In the genomic region with DNA sequence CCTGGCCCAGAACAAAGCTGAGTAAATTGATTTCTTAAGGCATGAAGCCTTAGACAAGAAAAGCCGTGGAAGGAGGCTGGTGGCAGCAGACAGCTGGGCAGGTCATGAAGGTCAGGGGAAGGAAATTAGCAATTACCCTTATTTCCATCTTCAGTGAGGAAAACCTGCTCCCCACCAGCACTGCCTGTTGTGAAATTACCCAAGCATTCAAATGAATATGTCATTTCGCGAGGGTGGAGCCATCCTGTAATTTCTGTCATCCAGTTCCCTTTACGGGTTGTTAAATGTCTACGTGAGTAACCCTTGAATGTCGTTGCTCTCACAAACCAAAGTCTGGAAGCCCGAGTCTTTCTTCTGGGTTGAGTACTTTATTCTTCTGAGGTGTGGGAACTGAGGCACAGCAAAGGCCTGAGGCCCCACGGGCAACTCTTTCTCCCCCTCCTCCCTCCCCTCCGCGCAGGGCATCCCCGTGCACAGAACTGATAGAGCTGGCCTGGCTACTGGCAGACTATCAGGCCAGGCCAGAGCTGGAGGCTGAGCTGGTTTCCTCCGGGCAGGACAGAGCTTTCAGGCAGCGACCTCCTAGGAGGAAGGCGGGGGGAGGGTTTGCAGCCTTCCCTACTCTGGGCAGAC, we compare ENCODE assay signal across 8 cellular contexts. TPM values are rescaled to one million over a fixed set of nuclear protein-coding genes. Genes with fewer than 3 reads are reported as not detected.
DNase-seq lines count a peak whose midpoint lies in the region; ATAC-seq and TF ChIP-seq lines count a peak whose summit lies in the region.

No MANE protein-coding gene starts in this region.

- no peak for TF ChIP-seq POLR2A in prostate gland (IDR thresholded peaks at IDR 0.05)

- H3K4me2 ChIP-seq in OCI-LY1 (ENCODE audit: low read length) = peak overlapping the region; percentile 61

- H3K9me3 ChIP-seq in OCI-LY1 (ENCODE audit: low read length) (no peaks in the 10 kb centered on the region), ectodermal cell (ENCODE audit: control insufficient read depth, low read length) (no peaks in the 10 kb centered on the region), mononuclear cell (ENCODE audit: low read depth, low read length) (no peaks in the 10 kb centered on the region), prostate gland (no peaks in the 10 kb centered on the region)

- H3K9ac ChIP-seq in OCI-LY1 (ENCODE audit: low read length) = peak overlapping the region; percentile 27; the same call in 1 of the 2 replicates

- intact Hi-C loops in prostate gland (cut with DNase I) = loop anchor here (2.0 to 10.0 kb wide), 4 partner anchors 162 to 832 kb away; no protein-coding TSS in a partner anchor

- peak overlapping the region; percentile 52 for H3K4me3 ChIP-seq in OCI-LY1 (ENCODE audit: low read depth, low read length, poor library complexity, severe bottlenecking)
- H3K4me3 ChIP-seq in ectodermal cell (ENCODE audit: insufficient read depth, low read depth, low read length) = no peak overlapping the region
- H3K4me3 ChIP-seq in mononuclear cell (ENCODE audit: low read length) = peak overlapping the region; percentile 10
- H3K4me3 ChIP-seq in prostate gland = no peak overlapping the region

- H3K36me3 ChIP-seq in OCI-LY1 (ENCODE audit: insufficient read depth, low read length) (no peaks in the 10 kb centered on the region), ectodermal cell (ENCODE audit: control insufficient read depth, insufficient read depth, low read length) (no peaks in the 10 kb centered on the region), prostate gland (no peaks in the 10 kb centered on the region)

- H3K27ac ChIP-seq in OCI-LY1 (ENCODE audit: low read depth, low read length, poor library complexity, severe bottlenecking) (no peak overlapping the region), ectodermal cell (ENCODE audit: insufficient read depth, low read depth, low read length, poor library complexity, severe bottlenecking) (peak overlapping the region; percentile 1), prostate gland (no peak overlapping the region)

- H3K9me2 ChIP-seq in OCI-LY1 (ENCODE audit: low read depth, low read length) = no peaks in the 10 kb centered on the region

- H3K27me3 ChIP-seq in OCI-LY1 (ENCODE audit: insufficient read depth, low read length) = no peaks in the 10 kb centered on the region
- no peaks in the 10 kb centered on the region for H3K27me3 ChIP-seq in ectodermal cell (ENCODE audit: control insufficient read depth, insufficient read depth, low read length, poor library complexity, severe bottlenecking)
- no peaks in the 10 kb centered on the region for H3K27me3 ChIP-seq in mononuclear cell (ENCODE audit: insufficient read depth, low read length)
- no peaks in the 10 kb centered on the region for H3K27me3 ChIP-seq in prostate gland (replicated peaks; ENCODE audit: insufficient read depth)

- no peaks in the 10 kb centered on the region for H3K79me2 ChIP-seq in OCI-LY1 (ENCODE audit: insufficient read depth, low read length)

- DNase-seq in CD1c-positive myeloid dendritic cell (ENCODE audit: extremely low spot score) = peak; percentile 86
- no peak for DNase-seq in GOT3 (lab: John Stamatoyannopoulos, UW)
- DNase-seq in prostate gland (ENCODE audit: low spot score) = no peak
- DNase-seq in NCI-H510A treated with DMSO at 0.1 percent for 48 hours (lab: John Stamatoyannopoulos, UW) = no peak

- H3K4me1 ChIP-seq in OCI-LY1 (ENCODE audit: insufficient read depth, low read length, severe bottlenecking) = peaks cover 20% of the 10 kb centered on the region
- peaks cover 7% of the 10 kb centered on the region for H3K4me1 ChIP-seq in ectodermal cell (ENCODE audit: control insufficient read depth, insufficient read depth, low read length)
- H3K4me1 ChIP-seq in mononuclear cell (ENCODE audit: insufficient read depth, low read length) = peaks cover 49% of the 10 kb centered on the region
- H3K4me1 ChIP-seq in prostate gland (replicated peaks) = no peaks in the 10 kb centered on the region

- 36 to 40% methylated on average over 14 of the region's 14 CpGs for WGBS in ectodermal cell, 2 experiments
- WGBS in prostate gland = 43% methylated on average over 14 of the region's 14 CpGs

- peak overlapping the region; percentile 77 for H2AFZ ChIP-seq in OCI-LY1 (ENCODE audit: low read length)

- H4K20me1 ChIP-seq in OCI-LY1 (ENCODE audit: insufficient read depth, low read length) = no peaks in the 10 kb centered on the region

- ATAC-seq in GM21576 (IDR thresholded peaks at IDR 0.05; ENCODE audit: unreplicated experiment) = peak; percentile 8

- no peaks in the 10 kb centered on the region for H3F3A ChIP-seq in OCI-LY1 (ENCODE audit: insufficient read depth, low read length)

- TF ChIP-seq CTCF in OCI-LY1 (IDR thresholded peaks at IDR 0.05; ENCODE audit: low read length) (no peak), prostate gland (IDR thresholded peaks at IDR 0.05) (no peak)

RNA-seq across cellular contexts. Expression of a gene that starts 22.0 kb away (rescaled TPM):
- polyA plus RNA-seq in ectodermal cell (2013, experiment 1 of 4) = 31.8 TPM
- 33.1 TPM for polyA plus RNA-seq in ectodermal cell (2013, experiment 2 of 4)
- polyA plus RNA-seq in ectodermal cell (2013, experiment 3 of 4) = 29.8 TPM
- polyA plus RNA-seq in ectodermal cell (2013, experiment 4 of 4) = 31.7 TPM
- total RNA-seq in mononuclear cell (23.7 TPM), prostate gland (10 to 100 TPM; 44.8 to 74.3 TPM)

RNA-seq across cellular contexts. Expression of a gene that starts 29.7 kb away (rescaled TPM):
- 22.2 TPM for polyA plus RNA-seq in ectodermal cell (2013, experiment 1 of 4)
- polyA plus RNA-seq in ectodermal cell (2013, experiment 2 of 4) = 23.1 TPM
- polyA plus RNA-seq in ectodermal cell (2013, experiment 3 of 4) = 18.7 TPM
- 20.3 TPM for polyA plus RNA-seq in ectodermal cell (2013, experiment 4 of 4)
- total RNA-seq in mononuclear cell (27.7 TPM), prostate gland (10 to 100 TPM; 18.9 to 29.3 TPM)

Comparison
In these comparisons a context has a peak if more than half of its experiments do, and no peak if none do; other contexts are left out.
1. H3K4me3 ChIP-seq: peak in OCI-LY1 (single experiment) and mononuclear cell (single experiment); none in ectodermal cell (single experiment) and prostate gland (0 of 2).